ENCODE assay signal across 20 cellular contexts in the genomic region with DNA sequence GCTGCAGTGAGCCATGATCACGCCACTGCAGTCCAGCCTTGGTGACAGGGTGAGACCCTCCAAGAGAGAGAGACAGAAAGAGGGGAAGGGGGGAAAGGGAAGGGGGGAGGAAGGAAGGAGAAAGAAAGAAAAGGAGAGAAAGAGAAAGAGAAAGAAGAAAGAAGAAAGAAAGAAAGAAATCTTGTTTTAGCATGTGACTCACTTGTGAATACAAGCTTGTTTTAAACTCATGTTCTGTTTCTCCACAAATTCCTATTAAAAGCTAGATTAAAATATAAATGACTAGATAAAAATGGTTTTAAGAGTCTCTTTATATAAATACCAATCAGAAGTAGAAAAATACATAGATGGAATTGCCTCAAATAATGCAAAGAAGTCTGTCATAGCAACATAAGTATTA. TPM values are rescaled to one million over a fixed set of nuclear protein-coding genes. Genes with fewer than 3 reads are reported as not detected.
DNase-seq lines count a peak whose midpoint lies in the region; ATAC-seq and TF ChIP-seq lines count a peak whose summit lies in the region.
"Had no signal": no experiment of that assay in that cellular context is flagged by ENCODE, and none has a peak within 500 bp of the region (broad histone marks: within the 10 kb centered on the region; RNA-seq: fewer than 3 reads in every experiment).

No MANE protein-coding gene starts in this region.

- H4K20me1 ChIP-seq in GM23338 (replicated peaks; ENCODE audit: insufficient read depth): no peaks in the 10 kb centered on the region
- H4K20me1 ChIP-seq: BLaER1 treated with 17β-estradiol and CSF1 and Interleukin-3, amounts not matched to agents 10 nM and 100 nM had no signal

- peaks cover 11% of the 10 kb centered on the region for H3K4me1 Mint-ChIP-seq in GM23338
- H3K4me1 Mint-ChIP-seq in dendritic cell treated with granulocyte-macrophage colony-stimulating factor and Interleukin-4, amounts not matched to agents 40 ng/mL and 50 ng/mL, for 4 days (ENCODE audit: low read depth): peaks cover 42% of the 10 kb centered on the region
- H3K4me1 Mint-ChIP-seq: B cell had no signal

- no peak for TF ChIP-seq POLR2A in heart left ventricle (IDR thresholded peaks at IDR 0.05)

- H3K27me3 ChIP-seq in left ventricle myocardium inferior (ENCODE audit: low read depth) (peaks cover 4% of the 10 kb centered on the region), heart left ventricle (no peaks in the 10 kb centered on the region), GM23338 (ENCODE audit: insufficient read depth) (no peaks in the 10 kb centered on the region)
- H3K27me3 ChIP-seq: BLaER1 treated with 17β-estradiol and CSF1 and Interleukin-3, amounts not matched to agents 10 nM and 100 nM had no signal

- no peak overlapping the region for H3K4me3 Mint-ChIP-seq in GM23338
- no peak overlapping the region for H3K4me3 Mint-ChIP-seq in dendritic cell treated with granulocyte-macrophage colony-stimulating factor and Interleukin-4, amounts not matched to agents 40 ng/mL and 50 ng/mL, for 4 days
- H3K4me3 Mint-ChIP-seq: B cell; CD4-positive, alpha-beta T cell; CD8-positive, alpha-beta T cell had no signal

- H2AFZ ChIP-seq in GM23338: no peak overlapping the region

- H3K27ac ChIP-seq in left ventricle myocardium inferior (replicated peaks): peak overlapping the region; percentile 63
- H3K27ac ChIP-seq in heart left ventricle: peak overlapping the region in 3 of 12 donors; percentile 5 to 65 (median 33)
- H3K27ac ChIP-seq in GM23338 (ENCODE audit: low read depth): no peak overlapping the region
- H3K27ac ChIP-seq: 22Rv1, A549, C4-2B had no signal

- H3K4me1 ChIP-seq in left ventricle myocardium inferior: peaks cover 23% of the 10 kb centered on the region
- peaks cover 0 to 22% (median 10%) of the 10 kb centered on the region in 12 donors for H3K4me1 ChIP-seq in heart left ventricle
- H3K4me1 ChIP-seq in GM23338 (ENCODE audit: insufficient read depth): peaks cover 18% of the 10 kb centered on the region
- H3K4me1 ChIP-seq: A549, Caco-2 had no signal

- no peaks in the 10 kb centered on the region for H3K79me2 ChIP-seq in GM23338 (replicated peaks; ENCODE audit: insufficient read depth)

- DNase-seq in left ventricle myocardium inferior (no peak), heart left ventricle (no peak), GM23338 (ENCODE audit: low spot score) (no peak), NCI-H2196 treated with DMSO at 0.1 percent for 48 hours (lab: John Stamatoyannopoulos, UW; ENCODE audit: unreplicated experiment) (no peak), T-helper 2 cell (no peak)
- DNase-seq: AML-193; Caco-2; Calu3; CD4-positive, alpha-beta T cell; CD8-positive, alpha-beta T cell; DMS79 treated with DMSO at 0.1 percent for 48 hours; GF-D8 had no signal

- H3K9me3 Mint-ChIP-seq in GM23338: peaks cover 8% of the 10 kb centered on the region
- peaks cover 7% of the 10 kb centered on the region for H3K9me3 Mint-ChIP-seq in dendritic cell treated with granulocyte-macrophage colony-stimulating factor and Interleukin-4, amounts not matched to agents 40 ng/mL and 50 ng/mL, for 4 days
- H3K9me3 Mint-ChIP-seq: CD4-positive, alpha-beta T cell; CD8-positive, alpha-beta T cell had no signal

- peak overlapping the region; percentile 21 for H3K4me2 ChIP-seq in GM23338
- H3K4me2 ChIP-seq: A549 had no signal

- ATAC-seq in heart left ventricle: no peak
- no peak for ATAC-seq in GM23338
- ATAC-seq: A549; CD8-positive, alpha-beta T cell had no signal

- H3K36me3 ChIP-seq in left ventricle myocardium inferior (no peaks in the 10 kb centered on the region), heart left ventricle (no peaks in the 10 kb centered on the region), GM23338 (ENCODE audit: insufficient read depth) (no peaks in the 10 kb centered on the region)
- H3K36me3 ChIP-seq: BLaER1 treated with 17β-estradiol and CSF1 and Interleukin-3, amounts not matched to agents 10 nM and 100 nM had no signal

- WGBS in heart left ventricle, 4 donors: 87 to 100% (median 98%) methylated on average over 1 of the region's 1 CpG

- intact Hi-C loops in left ventricle myocardium inferior (cut with micrococcal nuclease) (no loop called here), heart left ventricle (cut with DNase I) (no loop called here)
- intact Hi-C loops in dendritic cell treated with granulocyte-macrophage colony-stimulating factor and Interleukin-4, amounts not matched to agents 40 ng/mL and 50 ng/mL, for 4 days (cut with micrococcal nuclease): loop anchor here (5.0 kb wide), 1 partner anchor 35 kb away; no protein-coding TSS in a partner anchor

- no peaks in the 10 kb centered on the region for H3F3A ChIP-seq in GM23338 (replicated peaks; ENCODE audit: low read depth)

- peaks cover 7% of the 10 kb centered on the region; the same call in 1 of the 3 replicates for H3K36me3 Mint-ChIP-seq in GM23338 (ENCODE audit: low read depth)
- no peaks in the 10 kb centered on the region for H3K36me3 Mint-ChIP-seq in dendritic cell treated with granulocyte-macrophage colony-stimulating factor and Interleukin-4, amounts not matched to agents 40 ng/mL and 50 ng/mL, for 4 days (ENCODE audit: low read depth)
- H3K36me3 Mint-ChIP-seq: CD8-positive, alpha-beta T cell had no signal

- H3K9me2 ChIP-seq in GM23338 (ENCODE audit: insufficient read depth): peaks cover 10% of the 10 kb centered on the region

- H3K9me3 ChIP-seq in left ventricle myocardium inferior (replicated peaks): peaks cover 2% of the 10 kb centered on the region
- peaks cover 0 to 2% (median 0%) of the 10 kb centered on the region in 12 donors for H3K9me3 ChIP-seq in heart left ventricle
- H3K9me3 ChIP-seq: A549, Caco-2 had no signal

- no peak overlapping the region for H3K27ac Mint-ChIP-seq in GM23338
- peak overlapping the region; percentile 80 for H3K27ac Mint-ChIP-seq in dendritic cell treated with granulocyte-macrophage colony-stimulating factor and Interleukin-4, amounts not matched to agents 40 ng/mL and 50 ng/mL, for 4 days
- H3K27ac Mint-ChIP-seq: B cell; CD4-positive, alpha-beta T cell; CD8-positive, alpha-beta T cell had no signal

- TF ChIP-seq CTCF in left ventricle myocardium inferior (IDR thresholded peaks at IDR 0.05; ENCODE audit: borderline replicate concordance) (no peak), heart left ventricle (IDR thresholded peaks at IDR 0.05) (no peak), GM23338 (conservative IDR thresholded peaks at IDR 0.05; ENCODE audit: low read depth in 2 of 2) (no peak)

- no peak overlapping the region for H3K4me3 ChIP-seq in left ventricle myocardium inferior
- H3K4me3 ChIP-seq in heart left ventricle: no peak overlapping the region
- no peak overlapping the region for H3K4me3 ChIP-seq in GM23338
- H3K4me3 ChIP-seq: A549; BLaER1 treated with 17β-estradiol and CSF1 and Interleukin-3, amounts not matched to agents 10 nM and 100 nM had no signal

- peaks cover 2% of the 10 kb centered on the region for H3K27me3 Mint-ChIP-seq in GM23338 (ENCODE audit: insufficient read depth, low read depth, poor library complexity)
- H3K27me3 Mint-ChIP-seq in dendritic cell treated with granulocyte-macrophage colony-stimulating factor and Interleukin-4, amounts not matched to agents 40 ng/mL and 50 ng/mL, for 4 days: peaks cover 32% of the 10 kb centered on the region

TF ChIP-seq in GM23338, 12 proteins besides CTCF, POLR2A, EP300 and RAD21 (continues in another document):
- no peak for TF ChIP-seq STAT1 (IDR thresholded peaks at IDR 0.05; ENCODE audit: unreplicated experiment)
- TF ChIP-seq ZNF114 (CRISPR knock-in tag; IDR thresholded peaks at IDR 0.05): no peak
- no peak for TF ChIP-seq EZH2 (IDR thresholded peaks at IDR 0.05; ENCODE audit: low read depth, unreplicated experiment)
- no peak for TF ChIP-seq ETS1 (IDR thresholded peaks at IDR 0.05)

RNA-seq across cellular contexts. Expression of gene LY86, which starts 51.0 kb away (rescaled TPM):
- total RNA-seq in left ventricle myocardium inferior: 1.2 TPM
- total RNA-seq in heart left ventricle: 10 to 100 TPM in 1 of 9 donors, 1 to 10 TPM in 3, under 1 TPM in 5; 0.34 to 13.4 (median 0.75) TPM
- polyA plus RNA-seq in heart left ventricle: under 1 TPM; 0.23 to 1.00 TPM
- not detected in 2 replicates for total RNA-seq in GM23338 (2014; rRNA removed; shearing (Covaris generic))
- polyA plus RNA-seq in GM23338 (2016; fragmentation: Nextera tagmentation; extraction: Ambion mirVana): 0.28 and 0.29 TPM in 2 replicates
- total RNA-seq: A172, Caco-2, Calu3 had no signal
- polyA plus RNA-seq: A549, BJ had no signal
